In the genomic region with DNA sequence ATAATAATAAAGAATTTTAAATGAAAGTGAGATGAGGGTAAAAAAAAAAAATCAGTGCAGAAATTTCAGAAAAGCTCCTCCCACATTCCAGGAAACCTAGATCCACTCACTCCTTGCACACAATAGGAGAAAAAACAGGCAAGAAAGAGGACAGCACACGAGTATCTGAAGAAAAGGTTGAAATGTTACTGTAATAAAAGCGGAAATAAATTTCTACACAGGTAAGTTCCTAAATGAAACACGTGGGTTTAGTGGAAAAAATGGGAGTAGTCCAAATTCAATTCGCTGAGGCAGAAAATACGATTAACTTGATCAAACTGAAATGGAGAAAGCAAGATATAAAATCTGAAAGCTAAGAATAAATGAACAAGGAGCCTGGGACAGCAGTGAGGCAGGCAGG, we compare ENCODE assay signal across 22 cellular contexts. TPM values are rescaled to one million over a fixed set of nuclear protein-coding genes. Genes with fewer than 3 reads are reported as not detected.
DNase-seq lines count a peak whose midpoint lies in the region; ATAC-seq and TF ChIP-seq lines count a peak whose summit lies in the region.
"Had no signal": no experiment of that assay in that cellular context is flagged by ENCODE, and none has a peak within 500 bp of the region (broad histone marks: within the 10 kb centered on the region; RNA-seq: fewer than 3 reads in every experiment).

No MANE protein-coding gene starts in this region.

- H4K20me1 ChIP-seq in neural progenitor cell (ENCODE audit: low read depth), result no peaks in the 10 kb centered on the region
- H4K20me1 ChIP-seq in smooth muscle cell (ENCODE audit: low read depth), result no peaks in the 10 kb centered on the region

- H3K27ac Mint-ChIP-seq in Calu3 (ENCODE audit: unreplicated experiment) (peak overlapping the region; percentile 86), neural progenitor cell (no peak overlapping the region)
- H3K27ac Mint-ChIP-seq: CD4-positive, alpha-beta memory T cell; GM23338; H9; HFFc6 had no signal

- peaks cover 11% of the 10 kb centered on the region for H3K36me3 Mint-ChIP-seq in Calu3 (ENCODE audit: insufficient read depth, unreplicated experiment)
- H3K36me3 Mint-ChIP-seq in neural progenitor cell, result no peaks in the 10 kb centered on the region
- H3K36me3 Mint-ChIP-seq: CD4-positive, alpha-beta memory T cell had no signal

- H3K27me3 ChIP-seq in neural progenitor cell (no peaks in the 10 kb centered on the region), smooth muscle cell (ENCODE audit: low read depth) (no peaks in the 10 kb centered on the region)

- H3K4me1 Mint-ChIP-seq in Calu3 (ENCODE audit: low read depth, unreplicated experiment), result peaks cover 65% of the 10 kb centered on the region
- H3K4me1 Mint-ChIP-seq in neural progenitor cell, result no peaks in the 10 kb centered on the region
- H3K4me1 Mint-ChIP-seq: CD4-positive, alpha-beta memory T cell had no signal

- H3K9me3 ChIP-seq in neural progenitor cell (ENCODE audit: low read depth) (no peaks in the 10 kb centered on the region), smooth muscle cell (replicated peaks; ENCODE audit: low read depth) (no peaks in the 10 kb centered on the region)

- CTCF ChIA-PET in Calu3 (lab: Charles Lee), result no interaction called here

- no peak overlapping the region for H3K4me3 Mint-ChIP-seq in Calu3 (ENCODE audit: low read depth, unreplicated experiment)
- H3K4me3 Mint-ChIP-seq in neural progenitor cell, result no peak overlapping the region
- H3K4me3 Mint-ChIP-seq: CD4-positive, alpha-beta memory T cell; GM23338; H9; HFFc6 had no signal

- H3K36me3 ChIP-seq in neural progenitor cell (no peaks in the 10 kb centered on the region), smooth muscle cell (ENCODE audit: low read depth) (no peaks in the 10 kb centered on the region)

- TF ChIP-seq RAD21 in Ishikawa (IDR thresholded peaks at IDR 0.05; ENCODE audit: low read depth), result no peak

- H3K9ac ChIP-seq in neural progenitor cell (no peak overlapping the region), smooth muscle cell (ENCODE audit: low read depth) (no peak overlapping the region)

- intact Hi-C loops in Calu3 (cut with micrococcal nuclease; ENCODE audit: unreplicated experiment), result no loop called here

- H3K27me3 Mint-ChIP-seq in Calu3 (ENCODE audit: unreplicated experiment), result no peaks in the 10 kb centered on the region
- no peaks in the 10 kb centered on the region for H3K27me3 Mint-ChIP-seq in neural progenitor cell (ENCODE audit: insufficient read depth, low read depth)

- in situ Hi-C loops in G401 (cut with HindIII; ENCODE audit: low sequenced_read_pairs), result no loop called here

- no peak for TF ChIP-seq CTCF in Calu3 (IDR thresholded peaks at IDR 0.05; ENCODE audit: unreplicated experiment)
- no peak for TF ChIP-seq CTCF in neural progenitor cell (IDR thresholded peaks at IDR 0.05)
- TF ChIP-seq CTCF in smooth muscle cell (IDR thresholded peaks at IDR 0.05; ENCODE audit: borderline replicate concordance, insufficient read depth, poor library complexity, severe bottlenecking), result no peak

- 78% methylated on average over 5 of the region's 5 CpGs for WGBS in smooth muscle cell (ENCODE audit: low lambda C conversion rate)

- no peak overlapping the region for H3K4me3 ChIP-seq in neural progenitor cell
- no peak overlapping the region for H3K4me3 ChIP-seq in smooth muscle cell
- H3K4me3 ChIP-seq: GM23338 had no signal

- H3K79me2 ChIP-seq in neural progenitor cell (ENCODE audit: low read depth) (no peaks in the 10 kb centered on the region), smooth muscle cell (ENCODE audit: low read depth) (no peaks in the 10 kb centered on the region)

- no peak for DNase-seq in Calu3
- DNase-seq in neural progenitor cell (ENCODE audit: low spot score), result no peak
- no peak for DNase-seq in smooth muscle cell (lab: John Stamatoyannopoulos, UW; ENCODE audit: unreplicated experiment)
- no peak for DNase-seq in NCI-H226
- no peak for DNase-seq in G401 (ENCODE audit: low spot score)
- DNase-seq in SIG-M5 treated with dmso at 0.1 percent for 504 hours (lab: John Stamatoyannopoulos, UW; ENCODE audit: unreplicated experiment), result no peak
- DNase-seq: C1 segment of cervical spinal cord; CD4-positive, alpha-beta memory T cell; COR-L47; DMS 273 treated with DMSO at 0.1 percent for 48 hours; DMS79; EL; GF-D8; H9; HFFc6 had no signal

- TF ChIP-seq EP300 in Ishikawa (IDR thresholded peaks at IDR 0.05; ENCODE audit: borderline replicate concordance), result no peak

- H3F3A ChIP-seq in neural progenitor cell (ENCODE audit: low read depth) (no peaks in the 10 kb centered on the region), smooth muscle cell (ENCODE audit: low read depth) (no peaks in the 10 kb centered on the region)

- H3K4me1 ChIP-seq in neural progenitor cell, result no peaks in the 10 kb centered on the region
- H3K4me1 ChIP-seq in smooth muscle cell (ENCODE audit: low read depth), result no peaks in the 10 kb centered on the region

- H3K9me3 Mint-ChIP-seq in Calu3 (ENCODE audit: low read depth, unreplicated experiment) (no peaks in the 10 kb centered on the region), neural progenitor cell (no peaks in the 10 kb centered on the region)
- H3K9me3 Mint-ChIP-seq: CD4-positive, alpha-beta memory T cell; GM23338; H9; HFFc6 had no signal

- no peak overlapping the region for H3K27ac ChIP-seq in neural progenitor cell
- H3K27ac ChIP-seq in smooth muscle cell (ENCODE audit: low read depth), result peak overlapping the region; percentile 36

- BruUV-seq in Calu3 (replicated peaks; lab: Mats Ljungman, UMichigan), result no TSS peak

- H2AFZ ChIP-seq in neural progenitor cell (replicated peaks), result peak overlapping the region; percentile 11
- H2AFZ ChIP-seq in smooth muscle cell (ENCODE audit: low read depth), result peak overlapping the region; percentile 35
- H2AFZ ChIP-seq: GM23338 had no signal

- no peak overlapping the region for H3K4me2 ChIP-seq in neural progenitor cell
- H3K4me2 ChIP-seq in smooth muscle cell, result no peak overlapping the region
- H3K4me2 ChIP-seq: GM23338 had no signal

- no peak for ATAC-seq in HG03520 (IDR thresholded peaks at IDR 0.05; ENCODE audit: unreplicated experiment)
- ATAC-seq: GM23338 had no signal

TF ChIP-seq in Ishikawa, 13 proteins besides CTCF, POLR2A, EP300 and RAD21:
- no peak for TF ChIP-seq CREB1 (IDR thresholded peaks at IDR 0.05; ENCODE audit: low read depth)
- TF ChIP-seq TEAD4 (IDR thresholded peaks at IDR 0.05), result peak; percentile 7; the same call in 1 of the 2 replicates
TF ChIP-seq in Ishikawa: peak in this region for 1.

RNA-seq across cellular contexts. Expression of a gene that starts 2.0 kb away (rescaled TPM):
- 25.3 and 46.7 TPM in 2 replicates for total RNA-seq in Calu3 (2022)
- 0.15 and 0.17 TPM in 2 replicates for total RNA-seq in neural progenitor cell (ENCODE audit: low replicate concordance)
- 1.6 and 5.1 TPM in 2 replicates for total RNA-seq in smooth muscle cell
- polyA plus RNA-seq in smooth muscle cell, result 1.0 and 1.6 TPM in 2 replicates
- total RNA-seq in G401 (2014; rRNA removed; shearing (Covaris generic)), result not detected in 2 replicates
- total RNA-seq: A172; A673; CD4-positive, alpha-beta memory T cell; H4; H9; HFFc6 had no signal
- polyA plus RNA-seq: BJ; CD4-positive, alpha-beta memory T cell; GM23338 had no signal
